ENCODE assay signal across 20 cellular contexts in genomic region chr7:139899328-139900020, GRCh38.
"Had no signal": no experiment of that assay in that cellular context is flagged by ENCODE, and none has a peak within 500 bp of the region (broad histone marks: within the 10 kb centered on the region; RNA-seq: fewer than 3 reads in every experiment).

No MANE protein-coding gene starts in this region.

- H3K36me3 ChIP-seq: gastrocnemius medialis, left ventricle myocardium inferior, pancreas, right atrium auricular region, thyroid gland had no signal

- H3K4me3 ChIP-seq: body of pancreas, gastrocnemius medialis, left ventricle myocardium inferior, mucosa of descending colon, pancreas, right atrium auricular region, thyroid gland had no signal

- DNase-seq: activated CD4-positive, alpha-beta memory T cell treated with anti-CD3 and anti-CD28 coated beads for 36 hours; activated CD4-positive, alpha-beta T cell treated with anti-CD3 and anti-CD28 coated beads for 36 hours; activated CD8-positive, alpha-beta memory T cell treated with anti-CD3 and anti-CD28 coated beads, Interleukin-2, amount 10 ng/mL, durations not matched to agents 7 days and 5 days; activated naive CD4-positive, alpha-beta T cell treated with anti-CD3 and anti-CD28 coated beads, Interleukin-2, amount 10 ng/mL, durations not matched to agents 7 days and 5 days; activated T-cell treated with anti-CD3 and anti-CD28 coated beads, Interleukin-2, amount 50 U/mL, for 1 hour; body of pancreas; caudate nucleus; erythroblast; gastrocnemius medialis; left ventricle myocardium inferior; mucosa of descending colon; naive thymus-derived CD4-positive, alpha-beta T cell; pancreas; stimulated activated CD4-positive, alpha-beta T cell treated with anti-CD3 and anti-CD28 coated beads, Interleukin-2, amount 100 ng/mL, for 48 hours; stimulated activated naive B cell treated with anti-CD40 and anti-IgM and Interleukin-4, amounts not matched to agents 10 μg/mL and 1 μg/mL and 100 μg/mL, for 72 hours; thyroid gland had no signal

- H3K27ac ChIP-seq: body of pancreas, gastrocnemius medialis, left ventricle myocardium inferior, pancreas, right atrium auricular region, thyroid gland had no signal

- FAIRE-seq: colon, islet of Langerhans, pancreas, urothelium cell line had no signal

- H3K27me3 ChIP-seq: body of pancreas, gastrocnemius medialis, pancreas, right atrium auricular region, thyroid gland had no signal

- H3K4me1 ChIP-seq: body of pancreas, gastrocnemius medialis, left ventricle myocardium inferior, pancreas, thyroid gland had no signal

- ATAC-seq: activated CD4-positive, alpha-beta T cell treated with anti-CD3 and anti-CD28 coated beads for 36 hours; activated CD8-positive, alpha-beta memory T cell treated with anti-CD3 and anti-CD28 coated beads, Interleukin-2, amount 10 ng/mL, durations not matched to agents 7 days and 5 days; body of pancreas; gastrocnemius medialis; mucosa of descending colon; naive thymus-derived CD4-positive, alpha-beta T cell; pancreas; stimulated activated naive B cell treated with anti-CD40 and anti-IgM and Interleukin-4, amounts not matched to agents 10 μg/mL and 1 μg/mL and 100 μg/mL, for 72 hours had no signal

- H3K9me3 ChIP-seq: body of pancreas, gastrocnemius medialis, mucosa of descending colon, pancreas, thyroid gland had no signal
